10 cellular contexts compared by ENCODE assay signal in genomic region chr1:228174482-228175315, GRCh38. TPM values are rescaled to one million over a fixed set of nuclear protein-coding genes. Genes with fewer than 3 reads are reported as not detected.
DNase-seq lines count a peak whose midpoint lies in the region; ATAC-seq and TF ChIP-seq lines count a peak whose summit lies in the region.
"Had no signal": no experiment of that assay in that cellular context is flagged by ENCODE, and none has a peak within 500 bp of the region (broad histone marks: within the 10 kb centered on the region; RNA-seq: fewer than 3 reads in every experiment).

No MANE protein-coding gene starts in this region.

- H3K4me3 ChIP-seq in HUES48 (ENCODE audit: low read depth, low read length) (peak overlapping the region; percentile 4; the same call in 1 of the 2 replicates), mucosa of descending colon (no peak overlapping the region)
- H3K4me3 ChIP-seq: SK-N-MC, smooth muscle cell had no signal

- TF ChIP-seq CTCF in mucosa of descending colon (IDR thresholded peaks at IDR 0.05) = no peak

- H3K36me3 ChIP-seq in HUES48 (ENCODE audit: control insufficient read depth, insufficient read depth, low read length) (no peaks in the 10 kb centered on the region), mucosa of descending colon (ENCODE audit: low read depth) (no peaks in the 10 kb centered on the region)

- DNase-seq in NCI-H82 (lab: John Stamatoyannopoulos, UW) (peak; percentile 44), NCI-H82 treated with DMSO at 0.1 percent for 48 hours (lab: John Stamatoyannopoulos, UW; ENCODE audit: unreplicated experiment) (no peak), mucosa of descending colon (peak in 2 of 3 donors; percentile 34 to 60), NCI-H748 (lab: John Stamatoyannopoulos, UW; ENCODE audit: unreplicated experiment) (no peak)
- DNase-seq in activated T-helper 9 cell treated with anti-CD3 and anti-CD28 coated beads, Interleukin-2, amount 50 U/mL, for 16 hours (ENCODE audit: low read depth) = peak; percentile 19

- ATAC-seq in mucosa of descending colon (peak; percentile 53), HG02973 (IDR thresholded peaks at IDR 0.05; ENCODE audit: unreplicated experiment) (no peak), HG03175 (IDR thresholded peaks at IDR 0.05; ENCODE audit: unreplicated experiment) (no peak)

- intact Hi-C loops in mucosa of descending colon (cut with DNase I, micrococcal nuclease) = no loop called here

- H3K27me3 ChIP-seq in HUES48 (ENCODE audit: control insufficient read depth, insufficient read depth, low read length) = no peaks in the 10 kb centered on the region

- H3K9me3 ChIP-seq in HUES48 (ENCODE audit: control insufficient read depth, insufficient read depth, low read length) (no peaks in the 10 kb centered on the region), mucosa of descending colon (no peaks in the 10 kb centered on the region)

- no peak overlapping the region for H3K27ac ChIP-seq in HUES48 (ENCODE audit: low read depth, low read length)
- H3K27ac ChIP-seq: SK-N-MC had no signal

- H3K4me1 ChIP-seq in HUES48 (ENCODE audit: control insufficient read depth, insufficient read depth, low read length) (no peaks in the 10 kb centered on the region), mucosa of descending colon (ENCODE audit: low read depth) (no peaks in the 10 kb centered on the region)

- no peak overlapping the region for H3K9ac ChIP-seq in HUES48 (ENCODE audit: low read depth, low read length)

RNA-seq across cellular contexts. Expression of gene IBA57, which starts 9.1 kb away (rescaled TPM):
- 10 to 100 TPM; 11.5 to 12.9 (median 11.8) TPM for total RNA-seq in mucosa of descending colon

RNA-seq across cellular contexts. Expression of gene GJC2, which starts 25.0 kb away (rescaled TPM):
- 1 to 10 TPM in 2 of 3 donors, under 1 TPM in 1; 0.55 to 8.9 (median 1.5) TPM for total RNA-seq in mucosa of descending colon
- total RNA-seq: smooth muscle cell had no signal

RNA-seq across cellular contexts. Expression of gene OBSCN, which starts 33.1 kb away (rescaled TPM):
- 10 to 100 TPM in 1 of 3 donors, 1 to 10 TPM in 2; 4.2 to 30.9 (median 7.5) TPM for total RNA-seq in mucosa of descending colon

RNA-seq across cellular contexts. Expression of gene GUK1, which starts 34.6 kb away (rescaled TPM):
- total RNA-seq in mucosa of descending colon = 100 to 1,000 TPM; 165 to 182 (median 178) TPM

Comparison
In these comparisons a context has a peak if more than half of its experiments do, and no peak if none do; other contexts are left out.
1. DNase-seq: peak in NCI-H82 (single experiment), activated T-helper 9 cell treated with anti-CD3 and anti-CD28 coated beads, Interleukin-2, amount 50 U/mL, for 16 hours (single experiment) and mucosa of descending colon (2 of 3); none in NCI-H82 treated with DMSO at 0.1 percent for 48 hours (single experiment) and NCI-H748 (single experiment).